ENCODE assay signal across 6 cellular contexts in genomic region chr15:35975941-35976340, GRCh38.
"Had no signal": no experiment of that assay in that cellular context is flagged by ENCODE, and none has a peak within 500 bp of the region (broad histone marks: within the 10 kb centered on the region; RNA-seq: fewer than 3 reads in every experiment).

No MANE protein-coding gene starts in this region.

- DNase-seq: IMR-90, KBM-7, KG1 had no signal

- H3K4me3 ChIP-seq: K562 had no signal

- H3K27ac Mint-ChIP-seq: IgD-negative memory B cell had no signal

- H3K9me3 Mint-ChIP-seq: IgD-negative memory B cell had no signal

- H3K27me3 Mint-ChIP-seq: IgD-negative memory B cell had no signal

- H3K36me3 Mint-ChIP-seq: IgD-negative memory B cell had no signal

- H3K4me3 Mint-ChIP-seq: IgD-negative memory B cell had no signal

- H3K27ac ChIP-seq: HL-60 had no signal
